Comparison of ENCODE assay signal across 24 cellular contexts in genomic region chr16:19540241-19540970, GRCh38.
"Had no signal": no experiment of that assay in that cellular context is flagged by ENCODE, and none has a peak within 500 bp of the region (broad histone marks: within the 10 kb centered on the region; RNA-seq: fewer than 3 reads in every experiment).

No MANE protein-coding gene starts in this region.

- H3K9me3 ChIP-seq: SJSA1 had no signal

- FAIRE-seq: HTR-8/SVneo, RCC 7860 had no signal

- H3K27me3 ChIP-seq: SJSA1 had no signal

- DNase-seq: MV-4-11, NCI-H1048, NCI-H1105, NCI-H1417, NCI-H1436 treated with DMSO at 0.1 percent for 48 hours, NCI-H1694, NCI-H187 treated with DMSO at 0.1 percent for 48 hours, NCI-H2029 treated with DMSO at 0.1 percent for 48 hours, NCI-H2107, NCI-H2171, NCI-H226, NCI-H446, NCI-H510A, NCI-H524 treated with DMSO at 0.1 percent for 48 hours, NCI-H69, NCI-H774, Right ventricle myocardium superior, RPMI8226, SIG-M5 had no signal

- H3K27ac ChIP-seq: HL-60, SJSA1, SK-N-MC had no signal

- H3K4me1 ChIP-seq: SJSA1 had no signal

- H3K4me3 ChIP-seq: SJSA1, SK-N-MC had no signal
